Comparison of ENCODE assay signal across 8 cellular contexts in the genomic region with DNA sequence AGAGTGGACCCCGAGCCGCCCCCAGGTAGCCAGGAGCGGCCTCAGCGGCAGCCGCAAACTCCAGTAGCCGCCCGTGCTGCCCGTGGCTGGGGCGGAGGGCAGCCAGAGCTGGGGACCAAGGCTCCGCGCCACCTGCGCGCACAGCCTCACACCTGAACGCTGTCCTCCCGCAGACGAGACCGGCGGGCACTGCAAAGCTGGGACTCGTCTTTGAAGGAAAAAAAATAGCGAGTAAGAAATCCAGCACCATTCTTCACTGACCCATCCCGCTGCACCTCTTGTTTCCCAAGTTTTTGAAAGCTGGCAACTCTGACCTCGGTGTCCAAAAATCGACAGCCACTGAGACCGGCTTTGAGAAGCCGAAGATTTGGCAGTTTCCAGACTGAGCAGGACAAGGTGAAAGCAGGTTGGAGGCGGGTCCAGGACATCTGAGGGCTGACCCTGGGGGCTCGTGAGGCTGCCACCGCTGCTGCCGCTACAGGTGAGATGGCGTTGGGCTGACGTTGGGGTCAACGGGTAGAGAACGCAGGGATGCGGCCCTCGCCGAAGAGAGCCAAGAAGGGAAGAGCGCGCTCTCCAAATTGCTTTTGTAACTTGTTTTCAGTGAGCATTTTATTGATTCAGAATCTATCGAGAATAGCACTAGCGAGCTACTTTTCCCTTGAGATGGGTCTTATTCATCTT. TPM values are rescaled to one million over a fixed set of nuclear protein-coding genes. Genes with fewer than 3 reads are reported as not detected.
DNase-seq lines count a peak whose midpoint lies in the region; ATAC-seq and TF ChIP-seq lines count a peak whose summit lies in the region.

No MANE protein-coding gene starts in this region.

- peak; percentile 24 for ATAC-seq in GM21447 (IDR thresholded peaks at IDR 0.05; ENCODE audit: unreplicated experiment)
- no peak for ATAC-seq in HG03565 (IDR thresholded peaks at IDR 0.05; ENCODE audit: unreplicated experiment)

- H3K4me3 Mint-ChIP-seq in Caco-2 (ENCODE audit: unreplicated experiment) (peak overlapping the region; percentile 85), IgD-negative memory B cell (peak overlapping the region; percentile 95 to 99 (median 99))
- H3K4me3 Mint-ChIP-seq in activated naive CD8-positive, alpha-beta T cell = peak overlapping the region; percentile 93

- CTCF ChIA-PET in Caco-2 (lab: Charles Lee) = interaction anchor here (0.6 to 0.7 kb wide), 3 partner anchors 664 to 1042 kb away, joined by 3 read pairs; no protein-coding TSS in a partner anchor

- H3K36me3 ChIP-seq in Caco-2 (ENCODE audit: control insufficient read depth, insufficient read depth, low read length) (no peaks in the 10 kb centered on the region), iPS-20b (ENCODE audit: insufficient read depth, low read depth, low read length) (no peaks in the 10 kb centered on the region)

- H3K4me1 ChIP-seq in Caco-2 = peaks cover 9% of the 10 kb centered on the region
- peaks cover 9% of the 10 kb centered on the region; the same call in 1 of the 2 replicates for H3K4me1 ChIP-seq in iPS-20b (ENCODE audit: insufficient read depth, low read length)

- H3K27ac Mint-ChIP-seq in Caco-2 (ENCODE audit: unreplicated experiment) (no peak overlapping the region), IgD-negative memory B cell (peak overlapping the region; percentile 80 to 98 (median 92))
- H3K27ac Mint-ChIP-seq in activated naive CD8-positive, alpha-beta T cell = peak overlapping the region; percentile 95

- no peak for TF ChIP-seq CTCF in Caco-2 (IDR thresholded peaks at IDR 0.05; ENCODE audit: insufficient read depth in 1 of 2, low read depth in 1 of 2, low read length in 1 of 2, severe bottlenecking in 1 of 2, unreplicated experiment in 1 of 2)

- H3K36me3 Mint-ChIP-seq in Caco-2 (ENCODE audit: insufficient read depth, unreplicated experiment) (peaks cover 5% of the 10 kb centered on the region), IgD-negative memory B cell (no peaks in the 10 kb centered on the region)
- peaks cover 22% of the 10 kb centered on the region for H3K36me3 Mint-ChIP-seq in activated naive CD8-positive, alpha-beta T cell

- H3K9me3 Mint-ChIP-seq in Caco-2 (ENCODE audit: unreplicated experiment) = no peaks in the 10 kb centered on the region
- H3K9me3 Mint-ChIP-seq in IgD-negative memory B cell = no peaks in the 10 kb centered on the region
- H3K9me3 Mint-ChIP-seq in activated naive CD8-positive, alpha-beta T cell (ENCODE audit: low read depth) = no peaks in the 10 kb centered on the region

- H3K27ac ChIP-seq in iPS-20b (ENCODE audit: low read length) = no peak overlapping the region

- H3K27me3 ChIP-seq in Caco-2 (replicated peaks; ENCODE audit: control insufficient read depth, insufficient read depth, low read length) (peaks cover 13% of the 10 kb centered on the region), iPS-20b (ENCODE audit: insufficient read depth, low read length) (peaks cover 56% of the 10 kb centered on the region)

- POLR2A ChIA-PET in Caco-2 (lab: Charles Lee) = no interaction called here

- intact Hi-C loops in Caco-2 (cut with micrococcal nuclease; ENCODE audit: unreplicated experiment) = loop anchor here (10.0 kb wide), 1 partner anchor 315 kb away; no protein-coding TSS in a partner anchor

- H3K27me3 Mint-ChIP-seq in Caco-2 (ENCODE audit: insufficient read depth, unreplicated experiment) (peaks cover 41% of the 10 kb centered on the region), IgD-negative memory B cell (no peaks in the 10 kb centered on the region)
- H3K27me3 Mint-ChIP-seq in activated naive CD8-positive, alpha-beta T cell = no peaks in the 10 kb centered on the region

- no TSS peak for BruUV-seq in Caco-2 (replicated peaks; lab: Mats Ljungman, UMichigan)

- H3K9me3 ChIP-seq in Caco-2 (no peaks in the 10 kb centered on the region), iPS-20b (ENCODE audit: insufficient read depth, low read depth, low read length) (no peaks in the 10 kb centered on the region)

- H3K4me3 ChIP-seq in Caco-2 (ENCODE audit: low read depth, low read length) (peak overlapping the region; percentile 52), iPS-20b (ENCODE audit: low read length) (peak overlapping the region; percentile 70)

- DNase-seq in Caco-2 (no peak), H4 (ENCODE audit: low spot score) (no peak)
- peak; percentile 53 for DNase-seq in stimulated activated CD4-positive, alpha-beta T cell treated with anti-CD3 and anti-CD28 coated beads, Interleukin-15, amount 100 ng/mL, for 24 hours

- H3K4me1 Mint-ChIP-seq in Caco-2 (ENCODE audit: low read depth, unreplicated experiment) = peaks cover 8% of the 10 kb centered on the region
- peaks cover 35 to 47% (median 43%) of the 10 kb centered on the region in 3 donors for H3K4me1 Mint-ChIP-seq in IgD-negative memory B cell
- peaks cover 49% of the 10 kb centered on the region for H3K4me1 Mint-ChIP-seq in activated naive CD8-positive, alpha-beta T cell (ENCODE audit: low read depth)

- H3K9ac ChIP-seq in iPS-20b (ENCODE audit: low read depth, low read length) = peak overlapping the region; percentile 57; the same call in 1 of the 2 replicates

RNA-seq across cellular contexts. Expression of a gene that starts 0.4 kb away (rescaled TPM):
- 0.16 TPM in 1 of 2 replicates, not detected in the other for total RNA-seq in Caco-2 (2022)
- 24.9 TPM for polyA plus RNA-seq in IgD-negative memory B cell
- 4.8 and 7.9 TPM in 2 replicates for total RNA-seq in H4 (2014; rRNA removed; shearing (Covaris generic))
